ENCODE assay signal across 16 cellular contexts in genomic region chr15:66900586-66901310, GRCh38.
A peak's percentile ranks its signal among the peaks of the same experiment; 100 is the strongest.
DNase-seq lines count a peak whose midpoint lies in the region; ATAC-seq and TF ChIP-seq lines count a peak whose summit lies in the region.
"Had no signal": no experiment of that assay in that cellular context is flagged by ENCODE, and none has a peak within 500 bp of the region (broad histone marks: within the 10 kb centered on the region; RNA-seq: fewer than 3 reads in every experiment).

No MANE protein-coding gene starts in this region.

- POLR2A ChIA-PET in activated naive CD8-positive, alpha-beta T cell treated with anti-CD3 and anti-CD28 coated beads, Interleukin-2, amount 10 ng/mL, durations not matched to agents 7 days and 5 days (lab: Charles Lee) = no interaction called here

- no peaks in the 10 kb centered on the region for H3K36me3 Mint-ChIP-seq in activated naive CD8-positive, alpha-beta T cell treated with anti-CD3 and anti-CD28 coated beads, Interleukin-2, amount 10 ng/mL, durations not matched to agents 7 days and 5 days
- H3K36me3 Mint-ChIP-seq in activated naive CD8-positive, alpha-beta T cell treated with anti-CD3 and anti-CD28 coated beads for 36 hours = no peaks in the 10 kb centered on the region
- H3K36me3 Mint-ChIP-seq: CD4-positive, alpha-beta memory T cell had no signal

- H3K4me3 ChIP-seq in SJSA1 = no peak overlapping the region
- H3K4me3 ChIP-seq in sigmoid colon = no peak overlapping the region
- H3K4me3 ChIP-seq: esophagus muscularis mucosa, GM12878, smooth muscle cell had no signal

- TF ChIP-seq CTCF in sigmoid colon (IDR thresholded peaks at IDR 0.05) = no peak

- H3K27me3 Mint-ChIP-seq in activated naive CD8-positive, alpha-beta T cell treated with anti-CD3 and anti-CD28 coated beads, Interleukin-2, amount 10 ng/mL, durations not matched to agents 7 days and 5 days = peaks cover 2% of the 10 kb centered on the region
- no peaks in the 10 kb centered on the region for H3K27me3 Mint-ChIP-seq in activated naive CD8-positive, alpha-beta T cell treated with anti-CD3 and anti-CD28 coated beads for 36 hours

- no peak for DNase-seq in activated naive CD8-positive, alpha-beta T cell treated with anti-CD3 and anti-CD28 coated beads, Interleukin-2, amount 10 ng/mL, durations not matched to agents 7 days and 5 days
- no peak for DNase-seq in activated naive CD8-positive, alpha-beta T cell treated with anti-CD3 and anti-CD28 coated beads for 36 hours
- DNase-seq in SJSA1 (ENCODE audit: low read depth in 1 of 2, low spot score in 2 of 2) (no peak), islet precursor cell (peak; percentile 13), sigmoid colon (peak; percentile 52), ureter (ENCODE audit: low spot score) (no peak), ACHN (no peak)
- DNase-seq: activated CD4-positive, CD25-positive, alpha-beta regulatory T cell treated with anti-CD3 and anti-CD28 coated beads, Interleukin-2, amount 50 U/mL, for 72 hours; CD4-positive, alpha-beta memory T cell; NCI-H2171 treated with DMSO at 0.1 percent for 48 hours; stimulated activated CD4-positive, alpha-beta T cell treated with anti-CD3 and anti-CD28 coated beads, Interleukin-4, amount 100 ng/mL, for 24 hours had no signal

- no peak for ATAC-seq in activated naive CD8-positive, alpha-beta T cell treated with anti-CD3 and anti-CD28 coated beads, Interleukin-2, amount 10 ng/mL, durations not matched to agents 7 days and 5 days (ENCODE audit: low read depth)
- no peak for ATAC-seq in GM19035 (IDR thresholded peaks at IDR 0.05; ENCODE audit: unreplicated experiment)
- ATAC-seq: GM12878 had no signal

- no peak for TF ChIP-seq POLR2A in sigmoid colon (IDR thresholded peaks at IDR 0.05)

- H3K9me3 ChIP-seq in SJSA1 (replicated peaks) (no peaks in the 10 kb centered on the region), sigmoid colon (no peaks in the 10 kb centered on the region)
- H3K9me3 ChIP-seq: esophagus muscularis mucosa had no signal

- H3K4me1 ChIP-seq in SJSA1 (replicated peaks) = peaks cover 25% of the 10 kb centered on the region
- H3K4me1 ChIP-seq in sigmoid colon = peaks cover 0 to 23% (median 3%) of the 10 kb centered on the region in 4 donors

- intact Hi-C loops in sigmoid colon (cut with DNase I) = no loop called here

- H3K4me3 Mint-ChIP-seq in activated naive CD8-positive, alpha-beta T cell treated with anti-CD3 and anti-CD28 coated beads, Interleukin-2, amount 10 ng/mL, durations not matched to agents 7 days and 5 days = peak overlapping the region; percentile 4
- no peak overlapping the region for H3K4me3 Mint-ChIP-seq in activated naive CD8-positive, alpha-beta T cell treated with anti-CD3 and anti-CD28 coated beads for 36 hours
- H3K4me3 Mint-ChIP-seq: activated T-helper 1 cell treated with anti-CD3 and anti-CD28 coated beads, Interleukin-12 subunit alpha, Interleukin-12 subunit beta, Interleukin-2, Interleukin-4 antibody, amounts not matched to agents 30 ng/mL and 10 ng/mL and 1 ng/mL, durations not matched to agents 14 hours and 24 hours and 36 hours; CD4-positive, alpha-beta memory T cell had no signal

- in situ Hi-C loops in ACHN (cut with HindIII; ENCODE audit: low pct_ligation_motif_present, low pct_unique_long_range_greater_than_20kb, low sequenced_read_pairs) = no loop called here

- no peak for TF ChIP-seq EP300 in sigmoid colon (IDR thresholded peaks at IDR 0.05)

- H3K27ac Mint-ChIP-seq in activated naive CD8-positive, alpha-beta T cell treated with anti-CD3 and anti-CD28 coated beads, Interleukin-2, amount 10 ng/mL, durations not matched to agents 7 days and 5 days = peak overlapping the region; percentile 74
- H3K27ac Mint-ChIP-seq in activated naive CD8-positive, alpha-beta T cell treated with anti-CD3 and anti-CD28 coated beads for 36 hours = no peak overlapping the region
- H3K27ac Mint-ChIP-seq: activated T-helper 1 cell treated with anti-CD3 and anti-CD28 coated beads, Interleukin-12 subunit alpha, Interleukin-12 subunit beta, Interleukin-2, Interleukin-4 antibody, amounts not matched to agents 30 ng/mL and 10 ng/mL and 1 ng/mL, durations not matched to agents 14 hours and 24 hours and 36 hours had no signal

- peaks cover 8% of the 10 kb centered on the region for H3K36me3 ChIP-seq in SJSA1
- H3K36me3 ChIP-seq in sigmoid colon = no peaks in the 10 kb centered on the region
- H3K36me3 ChIP-seq: esophagus muscularis mucosa had no signal

- peaks cover 2% of the 10 kb centered on the region for H3K9me3 Mint-ChIP-seq in activated naive CD8-positive, alpha-beta T cell treated with anti-CD3 and anti-CD28 coated beads, Interleukin-2, amount 10 ng/mL, durations not matched to agents 7 days and 5 days
- no peaks in the 10 kb centered on the region for H3K9me3 Mint-ChIP-seq in activated naive CD8-positive, alpha-beta T cell treated with anti-CD3 and anti-CD28 coated beads for 36 hours
- H3K9me3 Mint-ChIP-seq: activated T-helper 1 cell treated with anti-CD3 and anti-CD28 coated beads, Interleukin-12 subunit alpha, Interleukin-12 subunit beta, Interleukin-2, Interleukin-4 antibody, amounts not matched to agents 30 ng/mL and 10 ng/mL and 1 ng/mL, durations not matched to agents 14 hours and 24 hours and 36 hours; CD4-positive, alpha-beta memory T cell had no signal

- H3K4me1 Mint-ChIP-seq in activated naive CD8-positive, alpha-beta T cell treated with anti-CD3 and anti-CD28 coated beads, Interleukin-2, amount 10 ng/mL, durations not matched to agents 7 days and 5 days = peaks cover 18% of the 10 kb centered on the region
- H3K4me1 Mint-ChIP-seq in activated naive CD8-positive, alpha-beta T cell treated with anti-CD3 and anti-CD28 coated beads for 36 hours = peaks cover 1% of the 10 kb centered on the region

- peak overlapping the region; percentile 53 for H3K27ac ChIP-seq in SJSA1
- no peak overlapping the region for H3K27ac ChIP-seq in sigmoid colon

- H3K27me3 ChIP-seq in SJSA1 (replicated peaks) (no peaks in the 10 kb centered on the region), sigmoid colon (no peaks in the 10 kb centered on the region)
- H3K27me3 ChIP-seq: esophagus muscularis mucosa had no signal

- 89 to 92% methylated on average over 14 of the region's 14 CpGs for WGBS in sigmoid colon, 2 donors

Comparison
In these comparisons a context has a peak if more than half of its experiments do, and no peak if none do; other contexts are left out.
1. DNase-seq: peak in islet precursor cell (single experiment) and sigmoid colon (single experiment); none in activated naive CD8-positive, alpha-beta T cell treated with anti-CD3 and anti-CD28 coated beads, Interleukin-2, amount 10 ng/mL, durations not matched to agents 7 days and 5 days (single experiment), activated naive CD8-positive, alpha-beta T cell treated with anti-CD3 and anti-CD28 coated beads for 36 hours (single experiment), SJSA1 (0 of 2), ureter (single experiment) and ACHN (single experiment).